Comparison of ENCODE assay signal across 21 cellular contexts in genomic region chr9:38644601-38645000, GRCh38. TPM values are rescaled to one million over a fixed set of nuclear protein-coding genes. Genes with fewer than 3 reads are reported as not detected.
"Had no signal": no experiment of that assay in that cellular context is flagged by ENCODE, and none has a peak within 500 bp of the region (broad histone marks: within the 10 kb centered on the region; RNA-seq: fewer than 3 reads in every experiment).

No MANE protein-coding gene starts in this region.

- H3K4me1 ChIP-seq: colonic mucosa, psoas muscle, right lobe of liver, testis, tibial nerve had no signal

- H3K4me1 Mint-ChIP-seq: endodermal cell had no signal

- DNase-seq: cerebellar nuclear complex; colonic mucosa; dermis blood vessel endothelial cell; effector CD4-positive, alpha-beta T cell; endodermal cell; erythroblast; foreskin melanocyte; kidney; mammary epithelial cell; naive thymus-derived CD4-positive, alpha-beta T cell; nephron progenitor cell; psoas muscle; retina; right lobe of liver; stimulated activated naive CD4-positive, alpha-beta T cell; testis had no signal

- H3K27ac Mint-ChIP-seq: endodermal cell; naive thymus-derived CD4-positive, alpha-beta T cell; nephron progenitor cell had no signal

- H3K4me3 Mint-ChIP-seq: endodermal cell; naive thymus-derived CD4-positive, alpha-beta T cell; nephron progenitor cell had no signal

- H3K4me2 ChIP-seq: hepatocyte had no signal

- ATAC-seq: left lobe of liver; naive thymus-derived CD4-positive, alpha-beta T cell; psoas muscle; right lobe of liver had no signal

- H3K27ac ChIP-seq: colonic mucosa, hepatocyte, psoas muscle, right lobe of liver, testis, tibial nerve had no signal

- H3K9me3 ChIP-seq: colonic mucosa, psoas muscle, right lobe of liver, testis, tibial nerve had no signal

- H3K27me3 ChIP-seq: colonic mucosa, hepatocyte, right lobe of liver, testis, tibial nerve had no signal

- H3K36me3 Mint-ChIP-seq: naive thymus-derived CD4-positive, alpha-beta T cell had no signal

- H3K4me3 ChIP-seq: colonic mucosa, hepatocyte, psoas muscle, right lobe of liver, testis, tibial nerve had no signal

- H2AFZ ChIP-seq: hepatocyte had no signal

- H3K79me2 ChIP-seq: hepatocyte had no signal

- H3K36me3 ChIP-seq: colonic mucosa, right lobe of liver, tibial nerve had no signal

RNA-seq across cellular contexts. Expression of gene ANKRD18A, which starts 24.2 kb away (rescaled TPM):
- total RNA-seq: dermis blood vessel endothelial cell, endothelial cell of umbilical vein, mesenteric fat pad had no signal
